ENCODE assay signal across 10 cellular contexts in the genomic region with DNA sequence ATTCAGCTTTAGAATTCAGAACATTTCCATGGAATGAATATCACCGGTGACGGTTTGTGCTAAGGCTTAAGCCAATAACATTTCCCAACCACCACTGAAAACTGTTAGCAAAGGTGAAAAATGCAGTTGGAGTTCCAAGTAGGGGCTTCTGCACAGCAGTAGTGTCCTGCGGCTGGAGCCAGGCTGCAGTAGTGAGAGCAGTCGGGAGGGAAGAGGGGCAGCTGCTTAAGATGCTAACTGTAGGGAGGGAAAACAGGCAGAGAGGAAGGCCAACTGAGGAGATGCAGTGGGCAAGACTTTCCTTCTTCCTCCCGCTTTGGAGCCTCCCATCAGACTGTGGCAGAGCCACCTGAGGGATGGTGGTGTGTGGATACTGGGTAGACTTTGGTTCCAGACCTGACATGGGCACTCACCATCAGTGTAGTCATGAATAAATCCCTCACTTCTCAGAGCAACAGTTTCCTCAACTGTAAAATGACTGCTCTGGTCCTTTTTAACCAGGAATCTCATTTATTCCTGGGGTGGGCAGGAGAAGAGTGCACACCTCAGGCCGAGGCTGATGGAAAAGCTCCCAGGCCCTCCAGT. TPM values are rescaled to one million over a fixed set of nuclear protein-coding genes. Genes with fewer than 3 reads are reported as not detected.
DNase-seq lines count a peak whose midpoint lies in the region; ATAC-seq and TF ChIP-seq lines count a peak whose summit lies in the region.
"Had no signal": no experiment of that assay in that cellular context is flagged by ENCODE, and none has a peak within 500 bp of the region (broad histone marks: within the 10 kb centered on the region; RNA-seq: fewer than 3 reads in every experiment).

No MANE protein-coding gene starts in this region.

- H3K9me3 Mint-ChIP-seq in activated T-helper 17 cell treated with anti-CD3 and anti-CD28 coated beads, Interleukin-2, amount 50 U/mL, for 72 hours, result no peaks in the 10 kb centered on the region

- 19 to 26% (median 21%) methylated on average over 6 of the region's 6 CpGs for WGBS in ovary, 3 donors

- H3K4me3 ChIP-seq in ACC112 (ENCODE audit: low read depth, low read length), result peak overlapping the region; percentile 91
- peak overlapping the region; percentile 73 to 87 (median 78) for H3K4me3 ChIP-seq in fibroblast of lung (replicated peaks in 1 of 4; ENCODE audit: control extremely low read depth in 1 of 4, insufficient read depth in 1 of 4, low read depth in 3 of 4, low read length in 4 of 4)
- H3K4me3 ChIP-seq in ovary, result peak overlapping the region; percentile 19

- H3K36me3 ChIP-seq in ACC112 (ENCODE audit: insufficient read depth, low read length) (peaks cover 31% of the 10 kb centered on the region), fibroblast of lung (ENCODE audit: control insufficient read depth, insufficient read depth, low read length) (peaks cover 16% of the 10 kb centered on the region), ovary (no peaks in the 10 kb centered on the region)

- H3K27ac ChIP-seq in ACC112 (ENCODE audit: low read depth, low read length) (no peak overlapping the region), RWPE1 (peak overlapping the region; percentile 71), fibroblast of lung (ENCODE audit: insufficient read depth, low read length) (peak overlapping the region; percentile 49), ovary (peak overlapping the region in 1 of 2 donors; percentile 24)

- no peak for ATAC-seq in activated T-helper 17 cell treated with anti-CD3 and anti-CD28 coated beads, Interleukin-2, amount 50 U/mL, for 72 hours (replicated peaks)
- no peak for ATAC-seq in GM18873 (IDR thresholded peaks at IDR 0.05; ENCODE audit: low FRiP score, unreplicated experiment)

- H3K4me2 ChIP-seq in fibroblast of lung (ENCODE audit: extremely low read depth, insufficient read depth, low read length), result peak overlapping the region; percentile 92

- H4K20me1 ChIP-seq in fibroblast of lung (ENCODE audit: control insufficient read depth, extremely low read depth, insufficient read depth, low read length), result no peaks in the 10 kb centered on the region

- TF ChIP-seq EP300 in ovary (IDR thresholded peaks at IDR 0.05), result no peak

- POLR2A ChIA-PET in RWPE1 (lab: Yijun Ruan, JAX; ENCODE audit: low non-redundant PET), result no interaction called here

- TF ChIP-seq POLR2A in ovary (IDR thresholded peaks at IDR 0.05), result no peak

- no peaks in the 10 kb centered on the region for H3K36me3 Mint-ChIP-seq in activated T-helper 17 cell treated with anti-CD3 and anti-CD28 coated beads, Interleukin-2, amount 50 U/mL, for 72 hours (ENCODE audit: low read depth)

- H3K27me3 Mint-ChIP-seq in activated T-helper 17 cell treated with anti-CD3 and anti-CD28 coated beads, Interleukin-2, amount 50 U/mL, for 72 hours, result peaks cover 56% of the 10 kb centered on the region

- CTCF ChIA-PET in RWPE1 (lab: Yijun Ruan, JAX), result no interaction called here

- no peak overlapping the region for H2AFZ ChIP-seq in ACC112 (ENCODE audit: low read length, unreplicated experiment)
- no peak overlapping the region for H2AFZ ChIP-seq in fibroblast of lung (ENCODE audit: low read length)

- intact Hi-C loops in ovary (cut with DNase I), result loop anchor here in 2 of 4 donors (5.0 kb wide), 2 partner anchors 59 to 259 kb away; no protein-coding TSS in a partner anchor

- H3K4me1 Mint-ChIP-seq in activated T-helper 17 cell treated with anti-CD3 and anti-CD28 coated beads, Interleukin-2, amount 50 U/mL, for 72 hours, result no peaks in the 10 kb centered on the region

- H3K4me1 ChIP-seq in ACC112 (ENCODE audit: control insufficient read depth, insufficient read depth, low read length, unreplicated experiment) (peaks cover 36% of the 10 kb centered on the region), fibroblast of lung (ENCODE audit: control insufficient read depth, extremely low read depth, insufficient read depth, low read length) (peaks cover 3% of the 10 kb centered on the region), ovary (ENCODE audit: insufficient read depth) (peaks cover 9% of the 10 kb centered on the region)

- no peaks in the 10 kb centered on the region for H3K9me3 ChIP-seq in fibroblast of lung (ENCODE audit: control insufficient read depth, insufficient read depth, low read depth, low read length)
- H3K9me3 ChIP-seq in ovary, result no peaks in the 10 kb centered on the region
- H3K9me3 ChIP-seq: adrenal gland had no signal

- H3K79me2 ChIP-seq in ACC112 (ENCODE audit: control insufficient read depth, insufficient read depth, low read length, unreplicated experiment) (peaks cover 61% of the 10 kb centered on the region), fibroblast of lung (ENCODE audit: control insufficient read depth, insufficient read depth, low read length) (peaks cover 76% of the 10 kb centered on the region)

- peak overlapping the region; percentile 5 for H3K9ac ChIP-seq in fibroblast of lung (ENCODE audit: insufficient read depth, low read length)

- DNase-seq in RWPE1 (ENCODE audit: low spot score) (no peak), fibroblast of lung (ENCODE audit: low read depth in 2 of 2) (peak in 1 of 2 donors; percentile 43), ovary (peak in 2 of 5 donors; percentile 31 to 57), dermis blood vessel endothelial cell (no peak)
- DNase-seq in NK-92 treated with Interleukin-12 subunit alpha and Interleukin-12 subunit beta, amount 100 ng/mL, for 24 hours (lab: John Stamatoyannopoulos, UW), result no peak
- DNase-seq: adrenal gland, NCI-H2171 treated with DMSO at 0.1 percent for 48 hours had no signal

- no peak overlapping the region for H3K27ac Mint-ChIP-seq in activated T-helper 17 cell treated with anti-CD3 and anti-CD28 coated beads, Interleukin-2, amount 50 U/mL, for 72 hours

- no peak overlapping the region for H3K4me3 Mint-ChIP-seq in activated T-helper 17 cell treated with anti-CD3 and anti-CD28 coated beads, Interleukin-2, amount 50 U/mL, for 72 hours

- TF ChIP-seq CTCF in RWPE1 (conservative IDR thresholded peaks at IDR 0.05; ENCODE audit: low read depth) (no peak), fibroblast of lung (conservative IDR thresholded peaks at IDR 0.05 in 1 of 2, IDR thresholded peaks at IDR 0.05 in 1 of 2; ENCODE audit: low read depth in 1 of 2, low read length in 2 of 2) (peak in 1 of 2 donors; percentile 22), ovary (IDR thresholded peaks at IDR 0.05) (no peak)

- H3K27me3 ChIP-seq in ACC112 (ENCODE audit: insufficient read depth, low read length) (no peaks in the 10 kb centered on the region), fibroblast of lung (ENCODE audit: control insufficient read depth, insufficient read depth, low read length) (no peaks in the 10 kb centered on the region), ovary (no peaks in the 10 kb centered on the region)
- H3K27me3 ChIP-seq: adrenal gland had no signal

RNA-seq across cellular contexts. Expression of gene F3, which starts 3.2 kb away (rescaled TPM):
- total RNA-seq in fibroblast of lung, result 50.8 and 234 TPM in 2 replicates
- polyA plus RNA-seq in fibroblast of lung, result 269 and 400 TPM in 2 replicates
- 178 and 273 TPM in 2 replicates for polyA plus RNA-seq in fibroblast of lung (2012)
- 417 and 423 TPM in 2 replicates for polyA minus RNA-seq in fibroblast of lung (ENCODE audit: low replicate concordance)
- total RNA-seq in ovary, result 100 to 1,000 TPM in 4 of 7 donors, 10 to 100 TPM in 3; 38.5 to 365 (median 112) TPM
- 10 to 100 TPM; 29.0 to 32.4 TPM for polyA plus RNA-seq in ovary
- total RNA-seq in activated T-helper 17 cell treated with anti-CD3 and anti-CD28 coated beads, Interleukin-2, amount 50 U/mL, for 72 hours, result not detected
- 3.3 and 3.4 TPM in 2 replicates for total RNA-seq in dermis blood vessel endothelial cell

Comparison
In these comparisons a context has a peak if more than half of its experiments do, and no peak if none do; other contexts are left out.
1. H3K4me3 ChIP-seq: peak in every context shown above with its lines; median percentile 91 in ACC112; 78 in fibroblast of lung; 19 in ovary.